9 cellular contexts compared by ENCODE assay signal in genomic region chr9:6739218-6739617, GRCh38. TPM values are rescaled to one million over a fixed set of nuclear protein-coding genes. Genes with fewer than 3 reads are reported as not detected.
DNase-seq lines count a peak whose midpoint lies in the region; ATAC-seq, FAIRE-seq and TF ChIP-seq lines count a peak whose summit lies in the region.
"Had no signal": no experiment of that assay in that cellular context is flagged by ENCODE, and none has a peak within 500 bp of the region (broad histone marks: within the 10 kb centered on the region; RNA-seq: fewer than 3 reads in every experiment).

No MANE protein-coding gene starts in this region.

- H3K27ac ChIP-seq in Panc1 (ENCODE audit: low read length) (no peak overlapping the region), foreskin keratinocyte (no peak overlapping the region)

- POLR2A ChIA-PET in AG04449 (lab: Yijun Ruan, JAX): no interaction called here
- POLR2A ChIA-PET in Panc1 (lab: Charles Lee): interaction anchor here (0.6 kb wide), 1 partner anchor 425 kb away, joined by 4 read pairs; no protein-coding TSS in a partner anchor

- in situ Hi-C loops in Panc1 (cut with HindIII; ENCODE audit: low pct_unique_long_range_greater_than_20kb, low sequenced_read_pairs): no loop called here

- CTCF ChIA-PET in AG04449 (lab: Yijun Ruan, JAX) (interaction anchor here (0.6 to 2.7 kb wide), 14 partner anchors 11 to 387 kb away, joined by 3 to 34 read pairs (median 4); partner anchors contain the start of gene KDM4C), Panc1 (lab: Charles Lee) (interaction anchor here (0.6 kb wide), 3 partner anchors 10 to 314 kb away, joined by 3 to 7 read pairs (median 5); no protein-coding TSS in a partner anchor)

- TF ChIP-seq POLR2A in GM12891 (IDR thresholded peaks at IDR 0.05; ENCODE audit: low read depth, low read length): no peak

- peak; percentile 41 for FAIRE-seq in GM12891 (lab: Jason Lieb, UNC)

- H3K4me1 ChIP-seq in Panc1 (ENCODE audit: control insufficient read depth, insufficient read depth, low read length) (no peaks in the 10 kb centered on the region), foreskin keratinocyte (no peaks in the 10 kb centered on the region)

- no peaks in the 10 kb centered on the region for H3K9me3 ChIP-seq in Panc1 (ENCODE audit: control insufficient read depth, insufficient read depth, low read depth, low read length)

- intact Hi-C loops in Panc1 (cut with micrococcal nuclease; ENCODE audit: unreplicated experiment): loop anchor here (5.0 kb wide), 1 partner anchor 152 kb away; no protein-coding TSS in a partner anchor

- H3K36me3 ChIP-seq in Panc1 (ENCODE audit: control insufficient read depth, insufficient read depth, low read length): no peaks in the 10 kb centered on the region

- ATAC-seq in Panc1: no peak
- peak; percentile 54 for ATAC-seq in foreskin keratinocyte
- no peak for ATAC-seq in GM21717 (IDR thresholded peaks at IDR 0.05; ENCODE audit: unreplicated experiment)
- ATAC-seq in GM18873 (IDR thresholded peaks at IDR 0.05; ENCODE audit: low FRiP score, unreplicated experiment): no peak

- DNase-seq in AG04449 (ENCODE audit: low read depth, low spot score): no peak
- no peak for DNase-seq in GM12891 (ENCODE audit: insufficient read length, low spot score)
- DNase-seq in Panc1 (ENCODE audit: low read depth, low spot score): no peak
- DNase-seq in foreskin keratinocyte: peak in 1 of 2 donors; percentile 36
- no peak for DNase-seq in activated CD4-positive, alpha-beta T cell treated with anti-CD3 and anti-CD28 coated beads for 1 hour
- no peak for DNase-seq in NCI-H345 (lab: John Stamatoyannopoulos, UW)
- DNase-seq: activated CD4-positive, alpha-beta memory T cell treated with anti-CD3 and anti-CD28 coated beads for 36 hours had no signal

- H3K4me3 ChIP-seq in AG04449 (ENCODE audit: low read depth, low read length) (no peak overlapping the region), Panc1 (ENCODE audit: low read depth in 2 of 2, low read length in 2 of 2) (no peak overlapping the region)

- BruUV-seq in Panc1 (replicated peaks; lab: Mats Ljungman, UMichigan): no TSS peak

- TF ChIP-seq CTCF in AG04449 (IDR thresholded peaks at IDR 0.05; ENCODE audit: insufficient read depth, low read length, missing control alignments) (peak; percentile 5), Panc1 (IDR thresholded peaks at IDR 0.05) (peak; percentile 33; the same call in 1 of the 2 replicates), foreskin keratinocyte (conservative IDR thresholded peaks at IDR 0.05) (peak; percentile 63)

- no peaks in the 10 kb centered on the region for H3K27me3 ChIP-seq in Panc1 (ENCODE audit: control insufficient read depth, insufficient read depth, low read length)
- no peaks in the 10 kb centered on the region for H3K27me3 ChIP-seq in foreskin keratinocyte

TF ChIP-seq in GM12891, 5 proteins besides CTCF, POLR2A, EP300 and RAD21:
- no peak for TF ChIP-seq POU2F2 (IDR thresholded peaks at IDR 0.05; ENCODE audit: low read depth, low read length)
- TF ChIP-seq POLR2AphosphoS5 (IDR thresholded peaks at IDR 0.05; ENCODE audit: low read depth, low read length): no peak
- no peak for TF ChIP-seq PAX5 (IDR thresholded peaks at IDR 0.05; ENCODE audit: insufficient read depth, low read length, severe bottlenecking)
- TF ChIP-seq SPI1 (IDR thresholded peaks at IDR 0.05; ENCODE audit: low read depth, low read length): no peak
- no peak for TF ChIP-seq TAF1 (IDR thresholded peaks at IDR 0.05; ENCODE audit: low read depth, low read length)

RNA-seq across cellular contexts. Expression of gene KDM4C, which starts 18.6 kb away (rescaled TPM):
- polyA plus RNA-seq in GM12891 (2012; ENCODE audit: low read depth, missing spikeins): 17.4 TPM
- total RNA-seq in Panc1 (2021; ENCODE audit: unreplicated experiment) (7.1 TPM), foreskin keratinocyte (12.1 and 12.2 TPM in 2 replicates)
- 3.5 TPM for polyA plus RNA-seq in Panc1 (2012; ENCODE audit: insufficient read length)
- polyA plus RNA-seq in foreskin keratinocyte: 3.0 and 3.2 TPM in 2 replicates

Comparison
In these comparisons a context has a peak if more than half of its experiments do, and no peak if none do; other contexts are left out.
1. CTCF ChIP-seq: peak in every context shown above with its lines; median percentile 63 in foreskin keratinocyte; 33 in Panc1; 5 in AG04449.